8 cellular contexts compared by ENCODE assay signal in the genomic region with DNA sequence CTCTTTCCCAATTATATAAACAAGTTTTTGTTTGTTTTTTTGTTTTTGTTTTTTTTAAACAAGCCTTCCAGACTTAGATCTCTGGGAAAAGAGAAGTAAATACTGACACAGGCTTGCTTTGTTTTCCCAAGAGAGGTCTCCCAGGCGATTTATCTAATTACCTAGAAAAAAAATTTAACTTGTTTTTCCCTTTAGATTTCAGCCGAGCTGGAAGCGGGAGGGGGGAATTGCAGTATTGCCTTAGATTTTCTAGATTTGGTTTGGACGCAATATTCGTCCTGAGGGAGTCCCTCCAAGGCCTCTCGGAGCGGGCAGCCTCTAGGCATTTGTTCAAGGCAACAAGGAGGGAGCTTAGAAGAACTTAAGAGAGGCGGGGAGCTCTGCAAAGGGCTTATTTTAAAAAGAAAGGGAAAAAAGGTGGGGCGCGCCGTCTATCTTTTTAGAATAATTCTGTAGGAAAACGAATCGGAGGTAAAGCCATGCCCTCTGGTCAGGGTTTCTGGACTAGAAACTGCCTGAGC. TPM values are rescaled to one million over a fixed set of nuclear protein-coding genes. Genes with fewer than 3 reads are reported as not detected.
DNase-seq lines count a peak whose midpoint lies in the region; ATAC-seq, FAIRE-seq and TF ChIP-seq lines count a peak whose summit lies in the region.

No MANE protein-coding gene starts in this region.

- 0 to 1% methylated on average over 13 of the region's 13 CpGs for WGBS in body of pancreas, 2 donors
- 2% methylated on average over 13 of the region's 13 CpGs for WGBS in right lobe of liver (ENCODE audit: insufficient coverage, low coverage, low lambda C conversion rate, missing lambda C conversion rate)

- H3K36me3 Mint-ChIP-seq in type B pancreatic cell, result no peaks in the 10 kb centered on the region

- TF ChIP-seq POLR2A in body of pancreas (IDR thresholded peaks at IDR 0.05) (no peak), right lobe of liver (IDR thresholded peaks at IDR 0.05) (no peak), H54 (IDR thresholded peaks at IDR 0.05; ENCODE audit: low read depth, low read length) (no peak)

- intact Hi-C loops in body of pancreas (cut with DNase I) (no loop called here), right lobe of liver (cut with DNase I) (no loop called here)

- no peaks in the 10 kb centered on the region for H3K27me3 ChIP-seq in body of pancreas
- H3K27me3 ChIP-seq in right lobe of liver, result no peaks in the 10 kb centered on the region

- H3K9me3 ChIP-seq in body of pancreas, result no peaks in the 10 kb centered on the region
- H3K9me3 ChIP-seq in right lobe of liver, result no peaks in the 10 kb centered on the region

- no peaks in the 10 kb centered on the region for H3K27me3 Mint-ChIP-seq in type B pancreatic cell

- TF ChIP-seq CTCF in body of pancreas (IDR thresholded peaks at IDR 0.05) (no peak), right lobe of liver (IDR thresholded peaks at IDR 0.05) (no peak), type B pancreatic cell (conservative IDR thresholded peaks at IDR 0.05) (no peak)

- H3K27ac Mint-ChIP-seq in type B pancreatic cell, result peak overlapping the region; percentile 95

- no peaks in the 10 kb centered on the region for H3K9me3 Mint-ChIP-seq in type B pancreatic cell

- peak overlapping the region; percentile 41 to 90 (median 68) for H3K27ac ChIP-seq in body of pancreas
- peak overlapping the region; percentile 59 to 85 (median 79) for H3K27ac ChIP-seq in right lobe of liver

- H3K4me1 ChIP-seq in body of pancreas (peaks cover 10% of the 10 kb centered on the region), right lobe of liver (peaks cover 0 to 21% (median 0%) of the 10 kb centered on the region in 4 donors)

- no peak for FAIRE-seq in H54 (lab: Jason Lieb, UNC)

- H3K4me3 Mint-ChIP-seq in type B pancreatic cell, result peak overlapping the region; percentile 95

- ATAC-seq in GM18909 (IDR thresholded peaks at IDR 0.05; ENCODE audit: poor library complexity, unreplicated experiment) (peak; percentile 7), HG03460 (IDR thresholded peaks at IDR 0.05; ENCODE audit: unreplicated experiment) (peak; percentile 17), body of pancreas (peak; percentile 37), right lobe of liver (peak; percentile 11 to 52 (median 30)), GM21619 (IDR thresholded peaks at IDR 0.05; ENCODE audit: unreplicated experiment) (no peak)

- H3K4me1 Mint-ChIP-seq in type B pancreatic cell (ENCODE audit: unreplicated experiment), result peaks cover 32% of the 10 kb centered on the region

- peak in 1 of 4 donors; percentile 21 for DNase-seq in body of pancreas
- no peak for DNase-seq in right lobe of liver
- no peak for DNase-seq in type B pancreatic cell (ENCODE audit: extremely low spot score, unreplicated experiment)
- no peak for DNase-seq in H54 (ENCODE audit: insufficient read length, low spot score)
- DNase-seq in DMS114 treated with DMSO at 0.1 percent for 48 hours (lab: John Stamatoyannopoulos, UW; ENCODE audit: unreplicated experiment), result no peak

- no peaks in the 10 kb centered on the region for H3K36me3 ChIP-seq in body of pancreas (replicated peaks in 1 of 2; ENCODE audit: insufficient read depth in 1 of 2, low read depth in 2 of 2)
- no peaks in the 10 kb centered on the region for H3K36me3 ChIP-seq in right lobe of liver

- H3K4me3 ChIP-seq in body of pancreas (peak overlapping the region; percentile 55 to 72), right lobe of liver (peak overlapping the region; percentile 76 to 97 (median 80))

RNA-seq across cellular contexts. Expression of gene TMEM94, which starts 0.5 kb away (rescaled TPM):
- total RNA-seq in body of pancreas (100 to 1,000 TPM in 1 of 2 donors, 10 to 100 TPM in 1; 27.2 to 145 TPM), right lobe of liver (10 to 100 TPM; 24.2 to 47.1 (median 29.6) TPM), type B pancreatic cell (ENCODE audit: low replicate concordance) (86.5 and 112 TPM in 2 replicates)

RNA-seq across cellular contexts. Expression of gene GRB2, which starts 50.5 kb away (rescaled TPM):
- total RNA-seq in body of pancreas (100 to 1,000 TPM in 1 of 2 donors, 10 to 100 TPM in 1; 51.9 to 118 TPM), right lobe of liver (10 to 100 TPM; 42.4 to 70.5 (median 53.8) TPM), type B pancreatic cell (ENCODE audit: low replicate concordance) (65.3 and 76.0 TPM in 2 replicates)

RNA-seq across cellular contexts. Expression of gene CASKIN2, which starts 59.4 kb away (rescaled TPM):
- 10 to 100 TPM in 1 of 2 donors, 1 to 10 TPM in 1; 9.1 to 16.2 TPM for total RNA-seq in body of pancreas
- 10 to 100 TPM in 4 of 6 experiments, 1 to 10 TPM in 2; 9.0 to 26.0 (median 12.0) TPM for total RNA-seq in right lobe of liver
- total RNA-seq in type B pancreatic cell (ENCODE audit: low replicate concordance), result 29.5 and 31.2 TPM in 2 replicates
